ENCODE assay signal across 25 cellular contexts in genomic region chr7:113283861-113284260, GRCh38.
DNase-seq lines count a peak whose midpoint lies in the region; ATAC-seq, FAIRE-seq and TF ChIP-seq lines count a peak whose summit lies in the region.
"Had no signal": no experiment of that assay in that cellular context is flagged by ENCODE, and none has a peak within 500 bp of the region (broad histone marks: within the 10 kb centered on the region; RNA-seq: fewer than 3 reads in every experiment).

No MANE protein-coding gene starts in this region.

- H3K4me3 ChIP-seq in astrocyte (ENCODE audit: insufficient read depth, low read depth, low read length) (no peak overlapping the region), foreskin fibroblast (ENCODE audit: low read depth in 1 of 2, low read length in 2 of 2) (no peak overlapping the region)
- H3K4me3 ChIP-seq: sigmoid colon, testis had no signal

- no peak overlapping the region for H2AFZ ChIP-seq in astrocyte (ENCODE audit: low read depth, low read length)

- peaks cover 3% of the 10 kb centered on the region for H3K9me3 Mint-ChIP-seq in astrocyte (ENCODE audit: unreplicated experiment)
- H3K9me3 Mint-ChIP-seq: activated naive CD8-positive, alpha-beta T cell treated with anti-CD3 and anti-CD28 coated beads, Interleukin-2, amount 50 U/mL, for 24 hours; activated T-helper 2 cell treated with anti-CD3 and anti-CD28 coated beads, Interferon-gamma antibody, Interleukin-2, Interleukin-4, amounts not matched to agents 10 μg/mL and 5 μg/mL and 100 μg/mL, durations not matched to agents 14 hours and 24 hours and 36 hours; IgD-negative memory B cell had no signal

- H3K4me1 ChIP-seq in astrocyte (ENCODE audit: insufficient read depth, low read length), result no peaks in the 10 kb centered on the region
- H3K4me1 ChIP-seq: testis had no signal

- no peak overlapping the region for H3K27ac ChIP-seq in astrocyte (ENCODE audit: low read depth, low read length)
- H3K27ac ChIP-seq: epithelial cell of prostate, sigmoid colon, testis had no signal

- H3K79me2 ChIP-seq in astrocyte (ENCODE audit: insufficient read depth, low read length), result no peaks in the 10 kb centered on the region

- no peaks in the 10 kb centered on the region for H3K27me3 ChIP-seq in astrocyte (ENCODE audit: insufficient read depth, low read length)
- H3K27me3 ChIP-seq: sigmoid colon, testis had no signal

- H4K20me1 ChIP-seq in astrocyte (ENCODE audit: insufficient read depth, low read length), result no peaks in the 10 kb centered on the region

- H3K27ac Mint-ChIP-seq in astrocyte (ENCODE audit: unreplicated experiment), result no peak overlapping the region
- H3K27ac Mint-ChIP-seq: activated naive CD8-positive, alpha-beta T cell treated with anti-CD3 and anti-CD28 coated beads, Interleukin-2, amount 50 U/mL, for 24 hours; activated T-helper 2 cell treated with anti-CD3 and anti-CD28 coated beads, Interferon-gamma antibody, Interleukin-2, Interleukin-4, amounts not matched to agents 10 μg/mL and 5 μg/mL and 100 μg/mL, durations not matched to agents 14 hours and 24 hours and 36 hours; CD4-positive, alpha-beta memory T cell; IgD-negative memory B cell; natural killer cell treated with Interleukin-12 subunit alpha and Interleukin-12 subunit beta and Interleukin-15 and Interleukin-18, amount 100 ng/mL, for 72 hours had no signal

- peaks cover 19% of the 10 kb centered on the region for H3K4me1 Mint-ChIP-seq in astrocyte (ENCODE audit: low read depth, unreplicated experiment)
- H3K4me1 Mint-ChIP-seq: activated naive CD8-positive, alpha-beta T cell treated with anti-CD3 and anti-CD28 coated beads, Interleukin-2, amount 50 U/mL, for 24 hours; CD4-positive, alpha-beta memory T cell; IgD-negative memory B cell had no signal

- no peaks in the 10 kb centered on the region for H3K27me3 Mint-ChIP-seq in astrocyte (ENCODE audit: low read depth, unreplicated experiment)
- H3K27me3 Mint-ChIP-seq: activated naive CD8-positive, alpha-beta T cell treated with anti-CD3 and anti-CD28 coated beads, Interleukin-2, amount 50 U/mL, for 24 hours; CD4-positive, alpha-beta memory T cell; natural killer cell treated with Interleukin-12 subunit alpha and Interleukin-12 subunit beta and Interleukin-15 and Interleukin-18, amount 100 ng/mL, for 72 hours had no signal

- H3K36me3 Mint-ChIP-seq in astrocyte (ENCODE audit: low read depth, unreplicated experiment), result no peaks in the 10 kb centered on the region
- H3K36me3 Mint-ChIP-seq: CD4-positive, alpha-beta memory T cell; IgD-negative memory B cell; natural killer cell treated with Interleukin-12 subunit alpha and Interleukin-12 subunit beta and Interleukin-15 and Interleukin-18, amount 100 ng/mL, for 72 hours had no signal

- H3K36me3 ChIP-seq in astrocyte (ENCODE audit: insufficient read depth, low read length), result no peaks in the 10 kb centered on the region
- H3K36me3 ChIP-seq: sigmoid colon had no signal

- no peak for FAIRE-seq in astrocyte (lab: Jason Lieb, UNC)

- H3K4me2 ChIP-seq in astrocyte (ENCODE audit: low read length), result no peak overlapping the region

- no peak overlapping the region for H3K9ac ChIP-seq in astrocyte (ENCODE audit: low read length)

- ATAC-seq in GM18867 (IDR thresholded peaks at IDR 0.05; ENCODE audit: unreplicated experiment), result no peak
- ATAC-seq: activated naive CD8-positive, alpha-beta T cell treated with anti-CD3 and anti-CD28 coated beads, Interleukin-2, amount 50 U/mL, for 24 hours; natural killer cell treated with Interleukin-12 subunit alpha and Interleukin-12 subunit beta and Interleukin-15 and Interleukin-18, amount 100 ng/mL, for 72 hours had no signal

- H3K4me3 Mint-ChIP-seq in astrocyte (ENCODE audit: unreplicated experiment), result no peak overlapping the region
- H3K4me3 Mint-ChIP-seq: activated naive CD8-positive, alpha-beta T cell treated with anti-CD3 and anti-CD28 coated beads, Interleukin-2, amount 50 U/mL, for 24 hours; CD4-positive, alpha-beta memory T cell; IgD-negative memory B cell; natural killer cell treated with Interleukin-12 subunit alpha and Interleukin-12 subunit beta and Interleukin-15 and Interleukin-18, amount 100 ng/mL, for 72 hours had no signal

- no peaks in the 10 kb centered on the region for H3K9me3 ChIP-seq in astrocyte (ENCODE audit: insufficient read depth, low read depth, low read length)
- H3K9me3 ChIP-seq: sigmoid colon, testis had no signal

- no peak for TF ChIP-seq CTCF in astrocyte (IDR thresholded peaks at IDR 0.05; ENCODE audit: insufficient read depth, low read depth, low read length)
- TF ChIP-seq CTCF in foreskin fibroblast (IDR thresholded peaks at IDR 0.05; ENCODE audit: low read depth, low read length), result no peak

- DNase-seq in AG08395 (ENCODE audit: low spot score) (peak; percentile 13), HS-27A (ENCODE audit: low read depth) (peak; percentile 63), astrocyte (ENCODE audit: low read depth) (peak; percentile 23), foreskin fibroblast (peak; percentile 3 to 26), SIG-M5 treated with dmso at 0.1 percent for 504 hours (lab: John Stamatoyannopoulos, UW; ENCODE audit: unreplicated experiment) (no peak), NCI-H1436 treated with DMSO at 0.1 percent for 48 hours (lab: John Stamatoyannopoulos, UW) (no peak), medulla oblongata (ENCODE audit: extremely low spot score) (no peak)
- DNase-seq: activated CD4-positive, alpha-beta T cell treated with anti-CD3 and anti-CD28 coated beads for 48 hours; activated naive CD8-positive, alpha-beta T cell treated with anti-CD3 and anti-CD28 coated beads, Interleukin-2, amount 50 U/mL, for 24 hours; CD4-positive, alpha-beta memory T cell; central memory CD4-positive, alpha-beta T cell; DMS153; mesenchymal stem cell; MM.1S; NCI-H1436; posterior cingulate gyrus; Right ventricle myocardium superior; sigmoid colon; T-helper 1 cell; testis had no signal

Comparison
In these comparisons a context has a peak if more than half of its experiments do, and no peak if none do; other contexts are left out.
1. DNase-seq: peak in AG08395 (single experiment), HS-27A (single experiment), astrocyte (single experiment) and foreskin fibroblast (2 of 2); none in SIG-M5 treated with dmso at 0.1 percent for 504 hours (single experiment), NCI-H1436 treated with DMSO at 0.1 percent for 48 hours (single experiment) and medulla oblongata (single experiment).